ENCODE assay signal across 9 cellular contexts in genomic region chr19:932647-933552, GRCh38. TPM values are rescaled to one million over a fixed set of nuclear protein-coding genes. Genes with fewer than 3 reads are reported as not detected.
DNase-seq lines count a peak whose midpoint lies in the region; ATAC-seq and TF ChIP-seq lines count a peak whose summit lies in the region.
"Had no signal": no experiment of that assay in that cellular context is flagged by ENCODE, and none has a peak within 500 bp of the region (broad histone marks: within the 10 kb centered on the region; RNA-seq: fewer than 3 reads in every experiment).

No MANE protein-coding gene starts in this region.

- H3K36me3 Mint-ChIP-seq in immature natural killer cell: peaks cover 0 to 4% (median 4%) of the 10 kb centered on the region in 3 donors

- peak overlapping the region in 3 of 4 donors; percentile 41 to 92 (median 84) for H3K27ac ChIP-seq in body of pancreas

- peak overlapping the region in 5 of 6 donors; percentile 57 to 87 (median 76) for H3K27ac Mint-ChIP-seq in immature natural killer cell

- no peaks in the 10 kb centered on the region for H3K9me3 ChIP-seq in body of pancreas

- TF ChIP-seq POLR2A in body of pancreas (IDR thresholded peaks at IDR 0.05): no peak

- peaks cover 38% of the 10 kb centered on the region for H3K4me1 ChIP-seq in body of pancreas

- no peaks in the 10 kb centered on the region for H3K27me3 ChIP-seq in body of pancreas

- no peak for ATAC-seq in body of pancreas

- peaks cover 13 to 39% of the 10 kb centered on the region in 2 donors for H3K4me1 Mint-ChIP-seq in immature natural killer cell

- DNase-seq in DMS 273 (lab: John Stamatoyannopoulos, UW; ENCODE audit: unreplicated experiment): peak; percentile 85
- peak; percentile 44 for DNase-seq in NCI-H524 treated with DMSO at 0.1 percent for 48 hours (lab: John Stamatoyannopoulos, UW)
- peak in 3 of 4 donors; percentile 46 to 66 (median 51) for DNase-seq in body of pancreas
- peak; percentile 61 to 73 (median 70) for DNase-seq in immature natural killer cell
- DNase-seq in stromal cell of bone marrow (ENCODE audit: low read depth): peak; percentile 63
- DNase-seq in hippocampal formation (lab: John Stamatoyannopoulos, UW): no peak
- no peak for DNase-seq in effector CD4-positive, alpha-beta T cell
- no peak for DNase-seq in SKM-1 treated with dmso at 0.1 percent for 144 hours (lab: John Stamatoyannopoulos, UW; ENCODE audit: unreplicated experiment)

- peaks cover 0 to 2% (median 0%) of the 10 kb centered on the region in 6 donors for H3K9me3 Mint-ChIP-seq in immature natural killer cell

- peak overlapping the region; percentile 74 to 85 (median 79) for H3K4me3 Mint-ChIP-seq in immature natural killer cell

- intact Hi-C loops in body of pancreas (cut with DNase I): no loop called here

- peaks cover 5 to 8% (median 8%) of the 10 kb centered on the region in 3 donors for H3K27me3 Mint-ChIP-seq in immature natural killer cell (ENCODE audit: low read depth in 3 of 3)

- TF ChIP-seq CTCF in body of pancreas (IDR thresholded peaks at IDR 0.05): no peak

- H3K4me3 ChIP-seq in body of pancreas: no peak overlapping the region

- 54 to 74% methylated on average over 16 to 50 of the region's 54 CpGs for WGBS in body of pancreas, 2 donors

- no peaks in the 10 kb centered on the region for H3K36me3 ChIP-seq in body of pancreas (replicated peaks in 1 of 2; ENCODE audit: insufficient read depth in 1 of 2, low read depth in 2 of 2)

RNA-seq across cellular contexts. Expression of gene ARID3A, which starts 7.1 kb away (rescaled TPM):
- total RNA-seq in body of pancreas: 1 to 10 TPM; 3.1 to 5.9 TPM
- 1 to 10 TPM; 1.0 to 1.7 (median 1.4) TPM for polyA plus RNA-seq in immature natural killer cell

RNA-seq across cellular contexts. Expression of gene KISS1R, which starts 15.8 kb away (rescaled TPM):
- total RNA-seq in body of pancreas: 1 to 10 TPM in 1 of 2 donors, not detected in 1; 3.3 TPM
- polyA plus RNA-seq in immature natural killer cell: not detected
- total RNA-seq: HT1080 had no signal

RNA-seq across cellular contexts. Expression of gene R3HDM4, which starts 19.9 kb away (rescaled TPM):
- 10 to 100 TPM; 11.2 to 34.0 TPM for total RNA-seq in body of pancreas
- polyA plus RNA-seq in immature natural killer cell: 100 to 1,000 TPM in 1 of 3 donors, 10 to 100 TPM in 2; 83.5 to 146 (median 85.8) TPM

RNA-seq across cellular contexts. Expression of gene RNU6-9, which starts 39.6 kb away (rescaled TPM):
- not detected for total RNA-seq in body of pancreas
- not detected for polyA plus RNA-seq in immature natural killer cell
- total RNA-seq: HT1080 had no signal

RNA-seq across cellular contexts. Expression of gene MED16, which starts 39.9 kb away (rescaled TPM):
- 10 to 100 TPM; 35.0 to 49.8 TPM for total RNA-seq in body of pancreas
- polyA plus RNA-seq in immature natural killer cell: 100 to 1,000 TPM in 1 of 3 donors, 10 to 100 TPM in 2; 44.2 to 112 (median 48.0) TPM

Comparison
In these comparisons a context has a peak if more than half of its experiments do, and no peak if none do; other contexts are left out.
1. DNase-seq: peak in DMS 273 (single experiment), NCI-H524 treated with DMSO at 0.1 percent for 48 hours (single experiment), body of pancreas (3 of 4), immature natural killer cell (3 of 3) and stromal cell of bone marrow (single experiment); none in hippocampal formation (0 of 2), effector CD4-positive, alpha-beta T cell (single experiment) and SKM-1 treated with dmso at 0.1 percent for 144 hours (single experiment).